Comparison of ENCODE assay signal across 16 cellular contexts in genomic region chr2:40394597-40394996, GRCh38. TPM values are rescaled to one million over a fixed set of nuclear protein-coding genes. Genes with fewer than 3 reads are reported as not detected.
DNase-seq lines count a peak whose midpoint lies in the region; TF ChIP-seq lines count a peak whose summit lies in the region.
"Had no signal": no experiment of that assay in that cellular context is flagged by ENCODE, and none has a peak within 500 bp of the region (broad histone marks: within the 10 kb centered on the region; RNA-seq: fewer than 3 reads in every experiment).

No MANE protein-coding gene starts in this region.

- no peaks in the 10 kb centered on the region for H3K36me3 ChIP-seq in urinary bladder (ENCODE audit: insufficient read depth)
- H3K36me3 ChIP-seq: transverse colon had no signal

- 16% methylated on average over 1 of the region's 1 CpG for WGBS in urinary bladder

- H3K4me3 ChIP-seq in cardiac fibroblast (replicated peaks in 1 of 2; ENCODE audit: low read depth in 2 of 2, low read length in 2 of 2) = no peak overlapping the region
- H3K4me3 ChIP-seq in urinary bladder (ENCODE audit: low read depth, low read length) = no peak overlapping the region
- H3K4me3 ChIP-seq: psoas muscle, transverse colon had no signal

- no peaks in the 10 kb centered on the region for H3K4me1 ChIP-seq in urinary bladder (ENCODE audit: insufficient read depth)
- H3K4me1 ChIP-seq: psoas muscle had no signal

- TF ChIP-seq CTCF in cardiac fibroblast (IDR thresholded peaks at IDR 0.05; ENCODE audit: low read depth, low read length) = no peak

- DNase-seq in SIG-M5 treated with dmso at 0.1 percent for 504 hours (lab: John Stamatoyannopoulos, UW; ENCODE audit: unreplicated experiment) (peak; percentile 41), SIG-M5 (lab: John Stamatoyannopoulos, UW) (no peak), cardiac fibroblast (ENCODE audit: low read depth in 2 of 2) (peak; percentile 18 to 48), medulla oblongata (ENCODE audit: extremely low spot score) (peak; percentile 64), activated gamma-delta T cell (lab: John Stamatoyannopoulos, UW) (no peak)
- no peak for DNase-seq in activated CD4-positive, alpha-beta T cell treated with anti-CD3 and anti-CD28 coated beads for 4 hours
- no peak for DNase-seq in activated CD4-positive, CD25-positive, alpha-beta regulatory T cell treated with anti-CD3 and anti-CD28 coated beads, Interleukin-2, amount 50 U/mL, for 72 hours
- DNase-seq: activated CD8-positive, alpha-beta memory T cell treated with anti-CD3 and anti-CD28 coated beads for 24 hours; activated effector memory CD4-positive, alpha-beta T cell treated with Interleukin-2 at 50 U/mL for 16 hours; COR-L47; psoas muscle; stimulated activated CD4-positive, alpha-beta T cell treated with anti-CD3 and anti-CD28 coated beads, Interleukin-1b, Interleukin-23, amount 100 ng/mL, for 48 hours; stimulated activated CD8-positive, alpha-beta memory T cell treated with anti-CD3 and anti-CD28 coated beads, Interleukin-4, amount 100 ng/mL, for 48 hours; transverse colon had no signal

- H3K27ac ChIP-seq in urinary bladder (ENCODE audit: low read depth) = peak overlapping the region; percentile 38
- H3K27ac ChIP-seq: psoas muscle, VCaP had no signal

RNA-seq across cellular contexts. Expression of gene SLC8A1, which starts 57.3 kb away (rescaled TPM):
- 280 TPM for total RNA-seq in urinary bladder
- 26.9 TPM for polyA plus RNA-seq in urinary bladder

Comparison
In these comparisons a context has a peak if more than half of its experiments do, and no peak if none do; other contexts are left out.
1. DNase-seq: peak in SIG-M5 treated with dmso at 0.1 percent for 504 hours (single experiment), cardiac fibroblast (2 of 2) and medulla oblongata (single experiment); none in SIG-M5 (single experiment), activated CD4-positive, alpha-beta T cell treated with anti-CD3 and anti-CD28 coated beads for 4 hours (0 of 2), activated gamma-delta T cell (single experiment) and activated CD4-positive, CD25-positive, alpha-beta regulatory T cell treated with anti-CD3 and anti-CD28 coated beads, Interleukin-2, amount 50 U/mL, for 72 hours (single experiment).